Comparison of ENCODE assay signal across 1 cellular context in the genomic region with DNA sequence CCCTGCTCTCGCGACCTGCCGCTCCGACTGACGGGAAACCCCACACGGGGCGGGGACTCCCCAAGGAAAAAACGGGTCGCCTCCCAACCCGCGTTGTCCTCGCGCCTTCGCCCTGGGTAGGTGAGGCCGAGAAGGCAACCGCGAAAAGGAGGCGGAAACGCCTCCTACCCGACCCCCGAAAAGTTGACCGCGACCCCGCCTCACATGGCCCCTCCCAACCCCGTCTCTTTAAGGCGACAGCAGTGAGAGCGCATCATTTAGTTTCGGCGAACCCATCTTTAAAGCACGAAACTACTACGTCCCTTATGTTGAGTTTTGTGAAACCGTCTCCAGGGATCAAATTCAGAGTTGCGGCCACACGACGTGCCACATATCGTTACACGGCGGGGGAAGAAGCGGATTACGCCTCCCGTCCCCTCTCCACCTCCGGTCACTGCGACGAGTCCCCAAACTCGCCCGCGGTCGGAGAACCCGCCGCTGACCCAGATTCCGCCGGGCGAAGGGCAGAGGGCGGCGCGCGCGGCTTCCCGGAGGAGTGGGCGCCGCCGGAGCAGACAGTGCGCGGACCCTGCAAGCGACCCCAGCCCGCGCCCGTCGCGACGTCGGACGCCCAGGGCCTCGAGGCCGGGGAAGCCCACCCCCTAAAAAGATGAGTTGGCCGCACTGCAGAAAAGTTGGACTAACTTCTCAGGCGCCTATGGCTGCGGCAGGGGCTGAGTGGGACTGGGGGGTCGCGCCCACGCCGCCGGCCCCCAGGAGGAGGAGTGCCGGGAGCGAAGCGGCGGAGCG.
TF ChIP-seq lines count a peak whose summit lies in the region.

No MANE protein-coding gene starts in this region.

TF ChIP-seq in HepG2, 621 proteins besides CTCF, POLR2A, EP300 and RAD21 (continued from another document and continues in another):
- TF ChIP-seq, protein P1, sequence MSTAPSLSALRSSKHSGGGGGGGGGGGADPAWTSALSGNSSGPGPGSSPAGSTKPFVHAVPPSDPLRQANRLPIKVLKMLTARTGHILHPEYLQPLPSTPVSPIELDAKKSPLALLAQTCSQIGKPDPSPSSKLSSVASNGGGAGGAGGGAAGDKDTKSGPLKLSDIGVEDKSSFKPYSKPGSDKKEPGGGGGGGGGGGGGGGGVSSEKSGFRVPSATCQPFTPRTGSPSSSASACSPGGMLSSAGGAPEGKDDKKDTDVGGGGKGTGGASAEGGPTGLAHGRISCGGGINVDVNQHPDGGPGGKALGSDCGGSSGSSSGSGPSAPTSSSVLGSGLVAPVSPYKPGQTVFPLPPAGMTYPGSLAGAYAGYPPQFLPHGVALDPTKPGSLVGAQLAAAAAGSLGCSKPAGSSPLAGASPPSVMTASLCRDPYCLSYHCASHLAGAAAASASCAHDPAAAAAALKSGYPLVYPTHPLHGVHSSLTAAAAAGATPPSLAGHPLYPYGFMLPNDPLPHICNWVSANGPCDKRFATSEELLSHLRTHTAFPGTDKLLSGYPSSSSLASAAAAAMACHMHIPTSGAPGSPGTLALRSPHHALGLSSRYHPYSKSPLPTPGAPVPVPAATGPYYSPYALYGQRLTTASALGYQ (CRISPR knock-in tag; IDR thresholded peaks at IDR 0.05) = no peak
- TF ChIP-seq, protein P2, sequence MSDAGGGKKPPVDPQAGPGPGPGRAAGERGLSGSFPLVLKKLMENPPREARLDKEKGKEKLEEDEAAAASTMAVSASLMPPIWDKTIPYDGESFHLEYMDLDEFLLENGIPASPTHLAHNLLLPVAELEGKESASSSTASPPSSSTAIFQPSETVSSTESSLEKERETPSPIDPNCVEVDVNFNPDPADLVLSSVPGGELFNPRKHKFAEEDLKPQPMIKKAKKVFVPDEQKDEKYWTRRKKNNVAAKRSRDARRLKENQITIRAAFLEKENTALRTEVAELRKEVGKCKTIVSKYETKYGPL (CRISPR knock-in tag; IDR thresholded peaks at IDR 0.05) = no peak
- TF ChIP-seq ZNF607 (CRISPR knock-in tag; IDR thresholded peaks at IDR 0.05; ENCODE audit: borderline replicate concordance) (no peak; the same call in 1 of the 2 replicates), KDM5B (CRISPR knock-in tag; IDR thresholded peaks at IDR 0.05; ENCODE audit: borderline replicate concordance) (peak; percentile 42), ZBTB38 (CRISPR knock-in tag; IDR thresholded peaks at IDR 0.05) (0 out of 2 replicates have a peak, but pooled peaks have one; percentile 19), RBFOX2 (IDR thresholded peaks at IDR 0.05; ENCODE audit: low read depth, low read length) (peak; percentile 85), SIN3B (IDR thresholded peaks at IDR 0.05; ENCODE audit: low read length) (0 out of 2 replicates have a peak, but pooled peaks have one; percentile 47), ZNF746 (CRISPR knock-in tag; IDR thresholded peaks at IDR 0.05) (peak; percentile 16; the same call in 1 of the 2 replicates), SMAD3 (CRISPR knock-in tag; IDR thresholded peaks at IDR 0.05) (no peak), AGO2 (optimal IDR thresholded peaks at IDR 0.05; ENCODE audit: low read depth, low read length) (peak; percentile 91), ZKSCAN5 (CRISPR knock-in tag; IDR thresholded peaks at IDR 0.05) (no peak), ZNF501 (CRISPR knock-in tag; IDR thresholded peaks at IDR 0.05) (no peak; the same call in 1 of the 2 replicates), ATM (IDR thresholded peaks at IDR 0.05; ENCODE audit: borderline replicate concordance) (no peak), ESRRA (CRISPR knock-in tag; IDR thresholded peaks at IDR 0.05; ENCODE audit: low read depth) (no peak), ZNF790 (CRISPR knock-in tag; IDR thresholded peaks at IDR 0.05; ENCODE audit: borderline replicate concordance) (no peak; the same call in 1 of the 2 replicates), EED (CRISPR knock-in tag; IDR thresholded peaks at IDR 0.05) (no peak), ZNF703 (CRISPR knock-in tag; IDR thresholded peaks at IDR 0.05; ENCODE audit: borderline replicate concordance) (no peak), HMG20B (CRISPR knock-in tag; conservative IDR thresholded peaks at IDR 0.05) (no peak), TRIM24 (CRISPR knock-in tag; IDR thresholded peaks at IDR 0.05) (no peak), POGZ (CRISPR knock-in tag; IDR thresholded peaks at IDR 0.05) (no peak), DNMT3B (CRISPR knock-in tag; conservative IDR thresholded peaks at IDR 0.05) (peak; percentile 38; the same call in 1 of the 2 replicates), MAF1 (CRISPR knock-in tag; IDR thresholded peaks at IDR 0.05; ENCODE audit: borderline replicate concordance) (no peak), GTF3A (CRISPR knock-in tag; conservative IDR thresholded peaks at IDR 0.05) (no peak), ZNF772 (CRISPR knock-in tag; IDR thresholded peaks at IDR 0.05) (no peak; the same call in 1 of the 2 replicates), ISL2 (CRISPR knock-in tag; IDR thresholded peaks at IDR 0.05) (no peak; the same call in 1 of the 2 replicates), ZNF572 (CRISPR knock-in tag; IDR thresholded peaks at IDR 0.05) (no peak), MBD4 (IDR thresholded peaks at IDR 0.05; ENCODE audit: borderline replicate concordance, low read length) (no peak), NFYB (CRISPR knock-in tag; IDR thresholded peaks at IDR 0.05) (no peak), SAP130 (CRISPR knock-in tag; IDR thresholded peaks at IDR 0.05; ENCODE audit: low read depth) (peak; percentile 76), RFX3 (CRISPR knock-in tag; IDR thresholded peaks at IDR 0.05) (no peak)
- TF ChIP-seq, protein P3, sequence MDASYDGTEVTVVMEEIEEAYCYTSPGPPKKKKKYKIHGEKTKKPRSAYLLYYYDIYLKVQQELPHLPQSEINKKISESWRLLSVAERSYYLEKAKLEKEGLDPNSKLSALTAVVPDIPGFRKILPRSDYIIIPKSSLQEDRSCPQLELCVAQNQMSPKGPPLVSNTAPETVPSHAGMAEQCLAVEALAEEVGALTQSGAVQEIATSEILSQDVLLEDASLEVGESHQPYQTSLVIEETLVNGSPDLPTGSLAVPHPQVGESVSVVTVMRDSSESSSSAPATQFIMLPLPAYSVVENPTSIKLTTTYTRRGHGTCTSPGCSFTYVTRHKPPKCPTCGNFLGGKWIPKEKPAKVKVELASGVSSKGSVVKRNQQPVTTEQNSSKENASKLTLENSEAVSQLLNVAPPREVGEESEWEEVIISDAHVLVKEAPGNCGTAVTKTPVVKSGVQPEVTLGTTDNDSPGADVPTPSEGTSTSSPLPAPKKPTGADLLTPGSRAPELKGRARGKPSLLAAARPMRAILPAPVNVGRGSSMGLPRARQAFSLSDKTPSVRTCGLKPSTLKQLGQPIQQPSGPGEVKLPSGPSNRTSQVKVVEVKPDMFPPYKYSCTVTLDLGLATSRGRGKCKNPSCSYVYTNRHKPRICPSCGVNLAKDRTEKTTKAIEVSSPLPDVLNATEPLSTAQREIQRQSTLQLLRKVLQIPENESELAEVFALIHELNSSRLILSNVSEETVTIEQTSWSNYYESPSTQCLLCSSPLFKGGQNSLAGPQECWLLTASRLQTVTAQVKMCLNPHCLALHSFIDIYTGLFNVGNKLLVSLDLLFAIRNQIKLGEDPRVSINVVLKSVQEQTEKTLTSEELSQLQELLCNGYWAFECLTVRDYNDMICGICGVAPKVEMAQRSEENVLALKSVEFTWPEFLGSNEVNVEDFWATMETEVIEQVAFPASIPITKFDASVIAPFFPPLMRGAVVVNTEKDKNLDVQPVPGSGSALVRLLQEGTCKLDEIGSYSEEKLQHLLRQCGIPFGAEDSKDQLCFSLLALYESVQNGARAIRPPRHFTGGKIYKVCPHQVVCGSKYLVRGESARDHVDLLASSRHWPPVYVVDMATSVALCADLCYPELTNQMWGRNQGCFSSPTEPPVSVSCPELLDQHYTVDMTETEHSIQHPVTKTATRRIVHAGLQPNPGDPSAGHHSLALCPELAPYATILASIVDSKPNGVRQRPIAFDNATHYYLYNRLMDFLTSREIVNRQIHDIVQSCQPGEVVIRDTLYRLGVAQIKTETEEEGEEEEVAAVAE (CRISPR knock-in tag; IDR thresholded peaks at IDR 0.05; ENCODE audit: borderline replicate concordance) = 0 out of 2 replicates have a peak, but pooled peaks have one; percentile 31
- TF ChIP-seq, protein P4, sequence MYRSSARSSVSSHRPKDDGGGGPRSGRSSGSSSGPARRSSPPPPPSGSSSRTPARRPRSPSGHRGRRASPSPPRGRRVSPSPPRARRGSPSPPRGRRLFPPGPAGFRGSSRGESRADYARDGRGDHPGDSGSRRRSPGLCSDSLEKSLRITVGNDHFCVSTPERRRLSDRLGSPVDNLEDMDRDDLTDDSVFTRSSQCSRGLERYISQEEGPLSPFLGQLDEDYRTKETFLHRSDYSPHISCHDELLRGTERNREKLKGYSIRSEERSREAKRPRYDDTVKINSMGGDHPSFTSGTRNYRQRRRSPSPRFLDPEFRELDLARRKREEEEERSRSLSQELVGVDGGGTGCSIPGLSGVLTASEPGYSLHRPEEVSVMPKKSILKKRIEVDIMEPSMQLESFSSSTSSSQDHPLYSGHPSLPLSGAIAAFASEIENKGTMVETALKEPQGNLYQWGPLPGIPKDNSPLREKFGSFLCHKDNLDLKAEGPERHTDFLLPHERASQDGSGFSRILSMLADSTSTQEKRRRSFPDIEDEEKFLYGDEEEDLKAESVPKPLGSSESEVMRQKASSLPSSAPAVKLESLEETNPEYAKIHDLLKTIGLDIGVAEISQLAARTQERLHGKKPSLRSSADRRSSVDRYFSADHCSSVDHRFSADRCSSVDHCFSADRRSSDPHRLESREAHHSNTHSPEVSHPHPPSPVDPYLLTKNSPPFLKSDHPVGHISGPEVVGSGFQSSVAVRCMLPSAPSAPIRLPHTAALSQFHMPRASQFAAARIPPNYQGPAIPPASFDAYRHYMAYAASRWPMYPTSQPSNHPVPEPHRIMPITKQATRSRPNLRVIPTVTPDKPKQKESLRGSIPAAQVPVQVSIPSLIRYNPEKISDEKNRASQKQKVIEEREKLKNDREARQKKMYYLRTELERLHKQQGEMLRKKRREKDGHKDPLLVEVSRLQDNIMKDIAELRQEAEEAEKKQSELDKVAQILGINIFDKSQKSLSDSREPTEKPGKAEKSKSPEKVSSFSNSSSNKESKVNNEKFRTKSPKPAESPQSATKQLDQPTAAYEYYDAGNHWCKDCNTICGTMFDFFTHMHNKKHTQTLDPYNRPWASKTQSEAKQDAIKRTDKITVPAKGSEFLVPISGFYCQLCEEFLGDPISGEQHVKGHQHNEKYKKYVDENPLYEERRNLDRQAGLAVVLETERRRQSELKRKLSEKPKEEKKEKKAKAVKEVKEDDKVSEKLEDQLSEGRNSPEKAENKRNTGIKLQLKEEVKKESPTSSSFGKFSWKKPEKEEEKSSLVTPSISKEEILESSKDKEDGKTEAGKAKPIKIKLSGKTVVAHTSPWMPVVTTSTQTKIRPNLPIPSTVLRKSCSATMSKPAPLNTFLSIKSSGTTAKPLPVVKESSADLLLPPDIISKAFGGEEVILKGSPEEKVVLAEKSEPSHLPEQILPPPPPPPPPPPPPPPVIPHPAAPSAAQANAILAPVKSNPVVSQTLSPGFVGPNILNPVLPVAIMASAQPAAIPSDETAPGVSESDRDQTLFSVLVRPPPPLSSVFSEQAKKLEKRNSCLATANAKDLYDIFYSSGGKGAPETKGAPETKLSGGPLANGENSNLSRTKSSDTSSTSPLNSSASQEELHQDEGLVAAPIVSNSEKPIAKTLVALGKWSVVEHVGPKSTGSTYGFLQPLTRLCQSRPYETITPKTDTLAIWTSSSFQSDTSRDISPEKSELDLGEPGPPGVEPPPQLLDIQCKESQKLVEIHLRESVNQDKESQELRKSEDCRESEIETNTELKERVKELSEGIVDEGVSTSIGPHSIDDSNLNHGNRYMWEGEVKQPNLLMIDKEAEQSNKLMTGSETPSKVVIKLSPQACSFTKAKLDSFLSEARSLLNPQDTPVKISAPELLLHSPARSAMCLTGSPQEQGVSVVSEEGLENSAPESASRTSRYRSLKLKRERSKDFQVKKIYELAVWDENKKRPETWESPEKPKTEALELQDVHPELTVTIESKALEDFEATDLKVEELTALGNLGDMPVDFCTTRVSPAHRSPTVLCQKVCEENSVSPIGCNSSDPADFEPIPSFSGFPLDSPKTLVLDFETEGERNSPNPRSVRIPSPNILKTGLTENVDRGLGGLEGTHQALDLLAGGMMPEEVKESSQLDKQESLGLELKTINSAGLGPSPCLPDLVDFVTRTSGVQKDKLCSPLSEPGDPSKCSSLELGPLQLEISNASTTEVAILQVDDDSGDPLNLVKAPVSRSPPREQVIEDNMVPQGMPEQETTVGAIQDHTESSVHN (CRISPR knock-in tag; IDR thresholded peaks at IDR 0.05) = no peak
- TF ChIP-seq, protein P5, sequence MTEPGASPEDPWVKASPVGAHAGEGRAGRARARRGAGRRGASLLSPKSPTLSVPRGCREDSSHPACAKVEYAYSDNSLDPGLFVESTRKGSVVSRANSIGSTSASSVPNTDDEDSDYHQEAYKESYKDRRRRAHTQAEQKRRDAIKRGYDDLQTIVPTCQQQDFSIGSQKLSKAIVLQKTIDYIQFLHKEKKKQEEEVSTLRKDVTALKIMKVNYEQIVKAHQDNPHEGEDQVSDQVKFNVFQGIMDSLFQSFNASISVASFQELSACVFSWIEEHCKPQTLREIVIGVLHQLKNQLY (CRISPR knock-in tag; IDR thresholded peaks at IDR 0.05) = no peak
- TF ChIP-seq, protein P6, sequence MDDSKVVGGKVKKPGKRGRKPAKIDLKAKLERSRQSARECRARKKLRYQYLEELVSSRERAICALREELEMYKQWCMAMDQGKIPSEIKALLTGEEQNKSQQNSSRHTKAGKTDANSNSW (CRISPR knock-in tag; IDR thresholded peaks at IDR 0.05; ENCODE audit: borderline replicate concordance) = no peak
- TF ChIP-seq, protein P7, sequence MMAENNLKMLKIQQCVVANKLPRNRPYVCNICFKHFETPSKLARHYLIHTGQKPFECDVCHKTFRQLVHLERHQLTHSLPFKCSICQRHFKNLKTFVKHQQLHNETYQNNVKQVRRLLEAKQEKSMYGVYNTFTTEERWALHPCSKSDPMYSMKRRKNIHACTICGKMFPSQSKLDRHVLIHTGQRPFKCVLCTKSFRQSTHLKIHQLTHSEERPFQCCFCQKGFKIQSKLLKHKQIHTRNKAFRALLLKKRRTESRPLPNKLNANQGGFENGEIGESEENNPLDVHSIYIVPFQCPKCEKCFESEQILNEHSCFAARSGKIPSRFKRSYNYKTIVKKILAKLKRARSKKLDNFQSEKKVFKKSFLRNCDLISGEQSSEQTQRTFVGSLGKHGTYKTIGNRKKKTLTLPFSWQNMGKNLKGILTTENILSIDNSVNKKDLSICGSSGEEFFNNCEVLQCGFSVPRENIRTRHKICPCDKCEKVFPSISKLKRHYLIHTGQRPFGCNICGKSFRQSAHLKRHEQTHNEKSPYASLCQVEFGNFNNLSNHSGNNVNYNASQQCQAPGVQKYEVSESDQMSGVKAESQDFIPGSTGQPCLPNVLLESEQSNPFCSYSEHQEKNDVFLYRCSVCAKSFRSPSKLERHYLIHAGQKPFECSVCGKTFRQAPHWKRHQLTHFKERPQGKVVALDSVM (CRISPR knock-in tag; IDR thresholded peaks at IDR 0.05) = 0 out of 2 replicates have a peak, but pooled peaks have one; percentile 24
- TF ChIP-seq, protein P8, sequence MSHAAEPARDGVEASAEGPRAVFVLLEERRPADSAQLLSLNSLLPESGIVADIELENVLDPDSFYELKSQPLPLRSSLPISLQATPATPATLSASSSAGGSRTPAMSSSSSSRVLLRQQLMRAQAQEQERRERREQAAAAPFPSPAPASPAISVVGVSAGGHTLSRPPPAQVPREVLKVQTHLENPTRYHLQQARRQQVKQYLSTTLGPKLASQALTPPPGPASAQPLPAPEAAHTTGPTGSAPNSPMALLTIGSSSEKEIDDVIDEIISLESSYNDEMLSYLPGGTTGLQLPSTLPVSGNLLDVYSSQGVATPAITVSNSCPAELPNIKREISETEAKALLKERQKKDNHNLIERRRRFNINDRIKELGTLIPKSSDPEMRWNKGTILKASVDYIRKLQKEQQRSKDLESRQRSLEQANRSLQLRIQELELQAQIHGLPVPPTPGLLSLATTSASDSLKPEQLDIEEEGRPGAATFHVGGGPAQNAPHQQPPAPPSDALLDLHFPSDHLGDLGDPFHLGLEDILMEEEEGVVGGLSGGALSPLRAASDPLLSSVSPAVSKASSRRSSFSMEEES (CRISPR knock-in tag; IDR thresholded peaks at IDR 0.05) = peak; percentile 47; the same call in 1 of the 2 replicates
